10 cellular contexts compared by ENCODE assay signal in the genomic region with DNA sequence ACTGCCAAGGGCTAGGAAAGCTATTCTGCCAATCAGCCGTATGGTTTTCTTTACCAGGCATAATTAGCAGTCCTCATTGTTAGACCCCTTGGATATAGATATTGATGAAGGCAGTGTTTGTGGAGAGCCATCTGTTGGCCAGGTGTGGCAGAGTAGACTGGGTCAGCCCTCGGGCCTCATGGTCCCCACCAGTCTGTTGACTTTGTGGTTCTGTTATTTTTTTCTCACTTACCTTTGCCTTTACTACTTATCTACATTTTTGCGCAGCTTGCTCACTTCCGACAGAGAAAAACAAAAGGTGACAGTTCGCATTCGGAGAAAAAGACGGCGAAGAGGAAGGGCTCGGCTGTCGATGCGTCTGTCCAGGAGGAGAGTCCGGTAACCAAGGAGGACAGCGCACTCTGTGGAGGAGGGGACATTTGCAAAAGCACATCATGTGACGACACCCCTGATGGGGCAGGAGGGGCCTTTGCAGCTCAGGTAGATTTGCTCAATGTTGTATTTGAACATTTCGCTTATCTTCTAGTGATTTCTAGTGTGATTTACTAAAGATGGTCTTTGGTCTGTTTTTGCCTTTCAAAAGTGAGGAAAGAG. TPM values are rescaled to one million over a fixed set of nuclear protein-coding genes. Genes with fewer than 3 reads are reported as not detected.
DNase-seq lines count a peak whose midpoint lies in the region; ATAC-seq, FAIRE-seq and TF ChIP-seq lines count a peak whose summit lies in the region.
"Had no signal": no experiment of that assay in that cellular context is flagged by ENCODE, and none has a peak within 500 bp of the region (broad histone marks: within the 10 kb centered on the region; RNA-seq: fewer than 3 reads in every experiment).

No MANE protein-coding gene starts in this region.

- H3K9me3 ChIP-seq in muscle layer of colon (ENCODE audit: low read length) (no peaks in the 10 kb centered on the region), small intestine (ENCODE audit: control insufficient read depth, low read depth) (no peaks in the 10 kb centered on the region)

- no peak for FAIRE-seq in small intestine (lab: Jason Lieb, UNC)

- H3K27me3 Mint-ChIP-seq in HFFc6 (ENCODE audit: insufficient read depth), result no peaks in the 10 kb centered on the region; the same call in 1 of the 2 replicates

- H3K9me3 Mint-ChIP-seq in HFFc6, result no peaks in the 10 kb centered on the region

- H3K36me3 ChIP-seq in muscle layer of colon (ENCODE audit: insufficient read depth, low read length) (peaks cover 22% of the 10 kb centered on the region), small intestine (ENCODE audit: control insufficient read depth in 2 of 2, insufficient read depth in 2 of 2, low read length in 2 of 2) (peaks cover 0 to 4% of the 10 kb centered on the region in 2 donors)

- H3K27me3 ChIP-seq in muscle layer of colon (ENCODE audit: control insufficient read depth in 1 of 2, insufficient read depth in 2 of 2, low read length in 2 of 2) (no peaks in the 10 kb centered on the region), small intestine (ENCODE audit: control insufficient read depth in 2 of 2, insufficient read depth in 2 of 2, low read length in 2 of 2) (no peaks in the 10 kb centered on the region)

- peaks cover 28% of the 10 kb centered on the region for H3K36me3 Mint-ChIP-seq in HFFc6 (ENCODE audit: low read depth)

- peak overlapping the region; percentile 13; the same call in 1 of the 2 replicates for H3K27ac Mint-ChIP-seq in HFFc6

- no peak overlapping the region for H3K4me3 ChIP-seq in muscle layer of colon (ENCODE audit: low read depth in 1 of 2, low read length in 2 of 2)
- no peak overlapping the region for H3K4me3 ChIP-seq in small intestine (ENCODE audit: low read depth in 1 of 2, low read length in 2 of 2)

- H3K27ac ChIP-seq in VCaP, result peak overlapping the region; percentile 99
- H3K27ac ChIP-seq in muscle layer of colon (ENCODE audit: low read depth, low read length), result peak overlapping the region; percentile 29
- H3K27ac ChIP-seq in small intestine (ENCODE audit: low read depth in 1 of 2, low read length in 1 of 2), result no peak overlapping the region

- TF ChIP-seq CTCF in HFFc6 (IDR thresholded peaks at IDR 0.05) (no peak), VCaP (conservative IDR thresholded peaks at IDR 0.05) (peak; percentile 72)

- H3K4me3 Mint-ChIP-seq in HFFc6, result peak overlapping the region; percentile 87; the same call in 1 of the 2 replicates

- WGBS in small intestine, 3 donors, result 92 to 94% (median 93%) methylated on average over 15 of the region's 15 CpGs

- H3K9ac ChIP-seq in muscle layer of colon (ENCODE audit: low read length), result no peak overlapping the region

- DNase-seq in COLO668 (lab: John Stamatoyannopoulos, UW; ENCODE audit: unreplicated experiment) (peak; percentile 64), HFFc6 (no peak), small intestine (no peak), epidermal melanocyte (ENCODE audit: insufficient read length, low spot score) (no peak), HuH-7.5 (ENCODE audit: low spot score) (no peak)
- DNase-seq: activated effector memory CD4-positive, alpha-beta T cell treated with Interleukin-2 at 50 U/mL for 16 hours; SHP77 had no signal

- peaks cover 20% of the 10 kb centered on the region for H3K4me1 ChIP-seq in muscle layer of colon (ENCODE audit: insufficient read depth, low read length)
- H3K4me1 ChIP-seq in small intestine (ENCODE audit: control insufficient read depth in 2 of 2, insufficient read depth in 1 of 2, low read depth in 1 of 2, low read length in 1 of 2), result no peaks in the 10 kb centered on the region

- no peak for ATAC-seq in HG03457 (IDR thresholded peaks at IDR 0.05; ENCODE audit: unreplicated experiment)

- peaks cover 47% of the 10 kb centered on the region for H3K4me1 Mint-ChIP-seq in HFFc6 (ENCODE audit: low read depth)

RNA-seq across cellular contexts. Expression of a gene that starts 2.3 kb away (rescaled TPM):
- 10 to 100 TPM; 23.2 to 26.9 (median 25.5) TPM for total RNA-seq in HFFc6 (2021; fragmentation: NEBNext Ultra II Directional; extraction: Animal tissue kit (Norgen Biotek cat#: 25700))
- 10 to 100 TPM in 2 of 3 donors, 1 to 10 TPM in 1; 9.2 to 15.4 (median 10.5) TPM for polyA plus RNA-seq in small intestine

RNA-seq across cellular contexts. Expression of a gene that starts 2.5 kb away (rescaled TPM):
- 1 to 10 TPM; 5.2 to 7.7 (median 7.1) TPM for total RNA-seq in HFFc6 (2021; fragmentation: NEBNext Ultra II Directional; extraction: Animal tissue kit (Norgen Biotek cat#: 25700))
- 1 to 10 TPM in 2 of 3 donors, under 1 TPM in 1; 0.54 to 5.2 (median 1.3) TPM for polyA plus RNA-seq in small intestine

RNA-seq across cellular contexts. Expression of a gene that starts 40.1 kb away (rescaled TPM):
- 10 to 100 TPM; 12.5 to 16.0 (median 15.5) TPM for total RNA-seq in HFFc6 (2021; fragmentation: NEBNext Ultra II Directional; extraction: Animal tissue kit (Norgen Biotek cat#: 25700))
- 10 to 100 TPM; 14.7 to 45.7 (median 24.6) TPM for polyA plus RNA-seq in small intestine

RNA-seq across cellular contexts. Expression of a gene that starts 40.8 kb away (rescaled TPM):
- total RNA-seq in HFFc6 (2021; fragmentation: NEBNext Ultra II Directional; extraction: Animal tissue kit (Norgen Biotek cat#: 25700)), result 10 to 100 TPM; 85.7 to 91.8 (median 86.9) TPM
- 10 to 100 TPM; 38.3 to 42.7 (median 42.5) TPM for polyA plus RNA-seq in small intestine

Comparison
In these comparisons a context has a peak if more than half of its experiments do, and no peak if none do; other contexts are left out.
1. H3K27ac ChIP-seq: peak in VCaP (single experiment) and muscle layer of colon (single experiment); none in small intestine (0 of 2).